Comparison of ENCODE assay signal across 26 cellular contexts in the genomic region with DNA sequence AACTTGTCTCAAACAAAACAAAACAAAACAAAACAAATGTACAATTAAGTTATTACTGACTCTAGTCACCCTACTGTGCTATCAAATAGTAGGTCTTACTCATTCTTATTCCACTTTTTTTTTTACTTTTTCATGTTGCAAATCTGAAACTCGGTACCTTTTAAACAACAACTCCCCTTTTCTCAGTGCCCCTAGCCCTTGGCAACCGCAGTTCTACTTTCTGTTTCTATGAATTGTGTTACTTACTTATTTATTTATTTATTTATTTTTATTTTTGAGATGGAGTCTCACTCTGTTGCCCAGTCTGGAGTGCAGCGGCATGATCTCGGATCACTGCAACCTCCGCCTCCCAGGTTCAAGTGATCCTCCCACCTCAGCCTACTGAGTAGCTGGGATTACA.
"Had no signal": no experiment of that assay in that cellular context is flagged by ENCODE, and none has a peak within 500 bp of the region (broad histone marks: within the 10 kb centered on the region; RNA-seq: fewer than 3 reads in every experiment).

No MANE protein-coding gene starts in this region.

- H3K27me3 ChIP-seq: hepatocyte, neural progenitor cell, neutrophil, right atrium auricular region, stomach, suprapubic skin, tibial nerve, uterus had no signal

- DNase-seq: left ventricle myocardium inferior; mesendoderm; naive B cell; natural killer cell; nephron progenitor cell; occipital lobe; stimulated activated CD4-positive, alpha-beta T cell treated with anti-CD3 and anti-CD28 coated beads, Interleukin-12 subunit alpha, Interleukin-12 subunit beta, amount 100 ng/mL, for 4 hours; stimulated activated CD4-positive, alpha-beta T cell treated with anti-CD3 and anti-CD28 coated beads, Interleukin-15, amount 100 ng/mL, for 24 hours; stimulated activated CD4-positive, alpha-beta T cell treated with anti-CD3 and anti-CD28 coated beads, Interleukin-2, amount 100 ng/mL, for 24 hours; stimulated activated CD4-positive, alpha-beta T cell treated with anti-CD3 and anti-CD28 coated beads, Interleukin-4, amount 100 ng/mL, for 1 hour; stimulated activated naive B cell treated with anti-CD40 and anti-IgM and Interleukin-4, amounts not matched to agents 10 μg/mL and 1 μg/mL and 100 μg/mL, for 72 hours; stimulated activated naive CD8-positive, alpha-beta T cell treated with anti-CD3 and anti-CD28 coated beads, Interleukin-15, Interleukin-2, amounts not matched to agents 100 U/mL and 50 U/mL, for 24 hours; stomach; uterus had no signal

- H3K9me3 Mint-ChIP-seq: mesothelial cell of epicardium, natural killer cell, nephron progenitor cell, neural progenitor cell, type B pancreatic cell had no signal

- H3K4me1 Mint-ChIP-seq: neural progenitor cell had no signal

- H3K27ac Mint-ChIP-seq: mesothelial cell of epicardium; natural killer cell; nephron progenitor cell; neural progenitor cell; progenitor cell of endocrine pancreas; stimulated activated naive B cell treated with anti-CD40 and anti-IgM and Interleukin-4, amounts not matched to agents 10 μg/mL and 1 μg/mL and 100 μg/mL, for 72 hours; type B pancreatic cell had no signal

- H3K27ac ChIP-seq: hepatocyte, left ventricle myocardium inferior, neural progenitor cell, neutrophil, right atrium auricular region, skin epidermis, stomach, suprapubic skin, tibial nerve, uterus had no signal

- H3K4me3 Mint-ChIP-seq: mesothelial cell of epicardium; naive B cell; natural killer cell; nephron progenitor cell; neural progenitor cell; stimulated activated naive B cell treated with anti-CD40 and anti-IgM and Interleukin-4, amounts not matched to agents 10 μg/mL and 1 μg/mL and 100 μg/mL, for 72 hours; type B pancreatic cell had no signal

- H3K9me3 ChIP-seq: left ventricle myocardium inferior, neutrophil, right atrium auricular region, stomach, suprapubic skin, tibial nerve, uterus had no signal

- ATAC-seq: natural killer cell; sciatic nerve; stimulated activated naive B cell treated with anti-CD40 and anti-IgM and Interleukin-4, amounts not matched to agents 10 μg/mL and 1 μg/mL and 100 μg/mL, for 72 hours; stimulated activated naive CD8-positive, alpha-beta T cell treated with anti-CD3 and anti-CD28 coated beads, Interleukin-15, Interleukin-2, amounts not matched to agents 100 U/mL and 50 U/mL, for 24 hours had no signal

- H3K4me1 ChIP-seq: left ventricle myocardium inferior, uterus had no signal

- H3K27me3 Mint-ChIP-seq: naive B cell; stimulated activated naive B cell treated with anti-CD40 and anti-IgM and Interleukin-4, amounts not matched to agents 10 μg/mL and 1 μg/mL and 100 μg/mL, for 72 hours; type B pancreatic cell had no signal

- H3K36me3 Mint-ChIP-seq: mesothelial cell of epicardium, naive B cell, natural killer cell, neural progenitor cell, type B pancreatic cell had no signal

- H3K4me3 ChIP-seq: hepatocyte, left ventricle myocardium inferior, lung, neural progenitor cell, right atrium auricular region, skin epidermis, stomach, suprapubic skin, tibial nerve, uterus had no signal
